8 cellular contexts compared by ENCODE assay signal in the genomic region with DNA sequence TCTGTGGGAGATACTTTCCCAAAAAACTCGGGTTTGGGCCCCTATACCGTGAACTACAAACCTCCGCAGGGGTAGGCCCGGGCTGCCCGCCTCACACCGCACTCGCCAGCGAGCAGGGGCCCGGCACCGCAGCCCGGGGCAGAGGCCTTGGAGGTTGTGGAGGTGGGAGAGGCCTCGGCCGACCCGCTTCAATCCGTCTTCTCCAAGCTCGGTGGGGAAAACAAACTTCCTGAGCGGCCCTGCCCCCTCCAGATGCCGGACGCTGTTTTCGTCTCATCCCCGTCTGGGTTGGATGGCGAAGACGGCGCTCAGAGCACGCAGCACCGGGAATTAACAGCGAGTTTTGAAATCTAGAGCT. TPM values are rescaled to one million over a fixed set of nuclear protein-coding genes. Genes with fewer than 3 reads are reported as not detected.
DNase-seq lines count a peak whose midpoint lies in the region; ATAC-seq, FAIRE-seq and TF ChIP-seq lines count a peak whose summit lies in the region.

No MANE protein-coding gene starts in this region.

- H3K14ac ChIP-seq in trophoblast cell (ENCODE audit: low read length) = peak overlapping the region; percentile 10

- no peaks in the 10 kb centered on the region for H3K9me3 Mint-ChIP-seq in activated T-cell treated with anti-CD3 and anti-CD28 coated beads, Interleukin-2, amount 50 U/mL, for 72 hours

- H3K36me3 ChIP-seq in KOPT-K1 (ENCODE audit: insufficient read depth, low read length) (peaks cover 9% of the 10 kb centered on the region), gastroesophageal sphincter (no peaks in the 10 kb centered on the region), trophoblast cell (ENCODE audit: control insufficient read depth in 1 of 2, insufficient read depth in 2 of 2, low read length in 2 of 2) (no peaks in the 10 kb centered on the region)

- ATAC-seq in activated T-cell treated with anti-CD3 and anti-CD28 coated beads, Interleukin-2, amount 50 U/mL, for 72 hours (replicated peaks in 1 of 2) = peak; percentile 34 to 39
- peak; percentile 19 for ATAC-seq in gastroesophageal sphincter

- no peak overlapping the region for H3K9ac ChIP-seq in trophoblast cell (ENCODE audit: low read length)

- H3K4me3 Mint-ChIP-seq in activated T-cell treated with anti-CD3 and anti-CD28 coated beads, Interleukin-2, amount 50 U/mL, for 72 hours = peak overlapping the region; percentile 81 to 92

- H2BK12ac ChIP-seq in trophoblast cell (ENCODE audit: low read length) = no peak overlapping the region

- no peaks in the 10 kb centered on the region for H3K79me1 ChIP-seq in trophoblast cell (ENCODE audit: low read length)

- H3K4ac ChIP-seq in trophoblast cell (ENCODE audit: low read depth, low read length) = no peak overlapping the region

- FAIRE-seq in GM12891 (lab: Jason Lieb, UNC) = peak; percentile 40
- no peak for FAIRE-seq in H54 (lab: Jason Lieb, UNC)

- H4K91ac ChIP-seq in trophoblast cell (ENCODE audit: low read depth, low read length) = peak overlapping the region; percentile 38

- no peaks in the 10 kb centered on the region for H3K79me2 ChIP-seq in trophoblast cell (ENCODE audit: control insufficient read depth, insufficient read depth, low read length, poor library complexity)

- peak overlapping the region; percentile 86 for H2AFZ ChIP-seq in trophoblast cell (ENCODE audit: insufficient read depth, low read length, poor library complexity)

- H3K4me1 Mint-ChIP-seq in activated T-cell treated with anti-CD3 and anti-CD28 coated beads, Interleukin-2, amount 50 U/mL, for 72 hours (ENCODE audit: low read depth) = peaks cover 40% of the 10 kb centered on the region

- H3K4me1 ChIP-seq in gastroesophageal sphincter = peaks cover 0 to 31% (median 8%) of the 10 kb centered on the region in 3 donors
- H3K4me1 ChIP-seq in trophoblast cell (ENCODE audit: control insufficient read depth in 1 of 2, insufficient read depth in 2 of 2, low read length in 2 of 2) = peaks cover 9 to 11% of the 10 kb centered on the region in 2 experiments

- H3K9me3 ChIP-seq in KOPT-K1 (ENCODE audit: insufficient read depth, low read length, poor library complexity, severe bottlenecking) (peaks cover 8% of the 10 kb centered on the region), gastroesophageal sphincter (peaks cover 0 to 5% (median 0%) of the 10 kb centered on the region in 3 donors), trophoblast cell (ENCODE audit: insufficient read depth, low read depth, low read length) (peaks cover 3% of the 10 kb centered on the region)

- no peak for TF ChIP-seq POLR2A in GM12891 (IDR thresholded peaks at IDR 0.05; ENCODE audit: low read depth, low read length)
- no peak for TF ChIP-seq POLR2A in H54 (IDR thresholded peaks at IDR 0.05; ENCODE audit: low read depth, low read length)
- TF ChIP-seq POLR2A in gastroesophageal sphincter (IDR thresholded peaks at IDR 0.05) = no peak

- no peak for TF ChIP-seq EP300 in gastroesophageal sphincter (IDR thresholded peaks at IDR 0.05)

- WGBS in gastroesophageal sphincter (ENCODE audit: low coverage in 1 of 2), 2 donors = 0% methylated on average over 2 of the region's 27 CpGs; no CpG with 5 or more reads in 1 of the 2 donors
- no CpG with 5 or more reads among the region's 27 CpGs for WGBS in trophoblast cell (ENCODE audit: extremely low coverage, insufficient coverage, insufficient read length)

- peak overlapping the region; percentile 99 for H3K4me2 ChIP-seq in trophoblast cell (ENCODE audit: low read length)

- in situ Hi-C loops in G401 (cut with HindIII; ENCODE audit: low sequenced_read_pairs) = no loop called here

- H3K4me3 ChIP-seq in gastroesophageal sphincter (peak overlapping the region; percentile 40 to 74), trophoblast cell (ENCODE audit: low read depth, low read length) (peak overlapping the region; percentile 62)

- H3K27ac ChIP-seq in KOPT-K1 (ENCODE audit: low read depth, low read length, poor library complexity, severe bottlenecking) (peak overlapping the region; percentile 90), gastroesophageal sphincter (peak overlapping the region; percentile 45 to 91 (median 88)), trophoblast cell (ENCODE audit: low read depth, low read length) (no peak overlapping the region)

- H2AK5ac ChIP-seq in trophoblast cell (ENCODE audit: low read length) = no peak overlapping the region

- DNase-seq in GM12891 (ENCODE audit: insufficient read length, low spot score) = peak; percentile 36
- peak; percentile 15 for DNase-seq in H54 (ENCODE audit: insufficient read length, low spot score)
- peak; percentile 57 to 62 for DNase-seq in activated T-cell treated with anti-CD3 and anti-CD28 coated beads, Interleukin-2, amount 50 U/mL, for 72 hours
- peak; percentile 2 to 32 for DNase-seq in trophoblast cell
- no peak for DNase-seq in pons (ENCODE audit: low spot score)
- no peak for DNase-seq in G401 (ENCODE audit: low spot score)

- peak overlapping the region; percentile 96 for H3K27ac Mint-ChIP-seq in activated T-cell treated with anti-CD3 and anti-CD28 coated beads, Interleukin-2, amount 50 U/mL, for 72 hours

- H3K23ac ChIP-seq in trophoblast cell (ENCODE audit: low read length) = no peak overlapping the region

- H3K27me3 ChIP-seq in gastroesophageal sphincter (no peaks in the 10 kb centered on the region), trophoblast cell (ENCODE audit: insufficient read depth, low read length) (no peaks in the 10 kb centered on the region)

- no peak for TF ChIP-seq CTCF in gastroesophageal sphincter (IDR thresholded peaks at IDR 0.05)

- H3K36me3 Mint-ChIP-seq in activated T-cell treated with anti-CD3 and anti-CD28 coated beads, Interleukin-2, amount 50 U/mL, for 72 hours (ENCODE audit: insufficient read depth in 2 of 2) = peaks cover 1 to 8% of the 10 kb centered on the region in 2 donors

- H3K18ac ChIP-seq in trophoblast cell (ENCODE audit: low read length) = peak overlapping the region; percentile 6

- H3K27me3 Mint-ChIP-seq in activated T-cell treated with anti-CD3 and anti-CD28 coated beads, Interleukin-2, amount 50 U/mL, for 72 hours (ENCODE audit: low read depth) = no peaks in the 10 kb centered on the region

- H2BK120ac ChIP-seq in trophoblast cell (ENCODE audit: insufficient read depth, low read length, poor library complexity) = no peak overlapping the region

- no peak overlapping the region for H2BK5ac ChIP-seq in trophoblast cell (ENCODE audit: low read depth, low read length, poor library complexity)

- H4K8ac ChIP-seq in trophoblast cell (ENCODE audit: low read depth, low read length) = peak overlapping the region; percentile 76

- H4K12ac ChIP-seq in trophoblast cell (ENCODE audit: low read depth, low read length) = peak overlapping the region; percentile 74

TF ChIP-seq in GM12891, 5 proteins besides CTCF, POLR2A, EP300 and RAD21:
- TF ChIP-seq PAX5 (IDR thresholded peaks at IDR 0.05; ENCODE audit: insufficient read depth, low read length, severe bottlenecking) (no peak), SPI1 (IDR thresholded peaks at IDR 0.05; ENCODE audit: low read depth, low read length) (no peak), POU2F2 (IDR thresholded peaks at IDR 0.05; ENCODE audit: low read depth, low read length) (no peak), TAF1 (IDR thresholded peaks at IDR 0.05; ENCODE audit: low read depth, low read length) (no peak; the same call in 1 of the 2 replicates), POLR2AphosphoS5 (IDR thresholded peaks at IDR 0.05; ENCODE audit: low read depth, low read length) (no peak)

RNA-seq across cellular contexts. Expression of gene MCUB, which starts 0.4 kb away (rescaled TPM):
- 15.1 TPM for polyA plus RNA-seq in GM12891 (2012; ENCODE audit: low read depth, missing spikeins)
- 10 to 100 TPM; 43.8 to 52.0 TPM for total RNA-seq in activated T-cell treated with anti-CD3 and anti-CD28 coated beads, Interleukin-2, amount 50 U/mL, for 72 hours
- 10 to 100 TPM in 3 of 4 donors, 1 to 10 TPM in 1; 3.9 to 33.4 (median 13.3) TPM for total RNA-seq in gastroesophageal sphincter
- 3.8 and 3.9 TPM in 2 replicates for polyA plus RNA-seq in trophoblast cell (2013)
- total RNA-seq in G401 (2014; rRNA removed; shearing (Covaris generic)) = 21.0 and 50.2 TPM in 2 replicates

Comparison
In these comparisons a context has a peak if more than half of its experiments do, and no peak if none do; other contexts are left out.
1. DNase-seq: peak in GM12891 (single experiment), H54 (single experiment), activated T-cell treated with anti-CD3 and anti-CD28 coated beads, Interleukin-2, amount 50 U/mL, for 72 hours (2 of 2) and trophoblast cell (2 of 2); none in pons (single experiment) and G401 (single experiment).